Comparison of ENCODE assay signal across 19 cellular contexts in the genomic region with DNA sequence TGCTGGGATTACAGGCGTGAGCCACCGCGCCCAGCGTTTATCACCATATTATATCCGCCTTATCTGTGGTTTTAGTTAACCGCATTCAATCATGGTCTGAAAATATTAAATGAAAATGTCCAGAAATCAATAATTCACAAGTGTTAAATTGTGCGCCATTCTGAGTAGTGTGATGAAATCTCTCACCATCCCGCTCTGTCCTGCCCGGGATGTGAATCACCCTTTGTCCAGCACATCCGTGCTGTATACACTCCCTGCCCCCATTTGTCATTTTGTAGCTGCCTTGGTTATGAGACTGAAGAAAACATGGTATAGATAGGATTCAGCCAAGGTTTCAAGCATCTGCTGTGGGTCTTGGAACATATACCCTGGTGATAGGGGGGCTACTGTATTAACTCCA.
"Had no signal": no experiment of that assay in that cellular context is flagged by ENCODE, and none has a peak within 500 bp of the region (broad histone marks: within the 10 kb centered on the region; RNA-seq: fewer than 3 reads in every experiment).

No MANE protein-coding gene starts in this region.

- H3K4me1 Mint-ChIP-seq: activated naive CD8-positive, alpha-beta T cell treated with anti-CD3 and anti-CD28 coated beads, Interleukin-2, amount 50 U/mL, for 24 hours; endodermal cell; memory B cell; nephron; stimulated activated naive B cell treated with anti-CD40 and anti-IgM and Interleukin-4, amounts not matched to agents 10 μg/mL and 1 μg/mL and 100 μg/mL, for 72 hours had no signal

- ATAC-seq: activated CD8-positive, alpha-beta T cell treated with anti-CD3 and anti-CD28 coated beads, Interleukin-2, amount 10 ng/mL, durations not matched to agents 7 days and 5 days; activated naive CD8-positive, alpha-beta T cell treated with anti-CD3 and anti-CD28 coated beads, Interleukin-2, amount 50 U/mL, for 24 hours; heart left ventricle; psoas muscle; sciatic nerve; stimulated activated naive B cell treated with anti-CD40 and anti-IgM and Interleukin-4, amounts not matched to agents 10 μg/mL and 1 μg/mL and 100 μg/mL, for 72 hours had no signal

- H3K36me3 ChIP-seq: esophagus squamous epithelium, heart left ventricle, spleen had no signal

- H3K9me3 ChIP-seq: esophagus squamous epithelium, heart left ventricle, psoas muscle, spleen had no signal

- H3K27ac Mint-ChIP-seq: activated CD8-positive, alpha-beta T cell treated with anti-CD3 and anti-CD28 coated beads, Interleukin-2, amount 10 ng/mL, durations not matched to agents 7 days and 5 days; activated naive CD8-positive, alpha-beta T cell treated with anti-CD3 and anti-CD28 coated beads, Interleukin-2, amount 50 U/mL, for 24 hours; endodermal cell; memory B cell; nephron; stimulated activated naive B cell treated with anti-CD40 and anti-IgM and Interleukin-4, amounts not matched to agents 10 μg/mL and 1 μg/mL and 100 μg/mL, for 72 hours; type B pancreatic cell had no signal

- H3K27ac ChIP-seq: esophagus squamous epithelium, heart left ventricle, psoas muscle, spleen had no signal

- H3K27me3 ChIP-seq: heart left ventricle had no signal

- H3K9me3 Mint-ChIP-seq: activated naive CD8-positive, alpha-beta T cell treated with anti-CD3 and anti-CD28 coated beads, Interleukin-2, amount 50 U/mL, for 24 hours; endodermal cell; memory B cell; nephron; stimulated activated naive B cell treated with anti-CD40 and anti-IgM and Interleukin-4, amounts not matched to agents 10 μg/mL and 1 μg/mL and 100 μg/mL, for 72 hours had no signal

- H3K4me1 ChIP-seq: heart left ventricle, psoas muscle, spleen had no signal

- H3K4me3 Mint-ChIP-seq: activated CD8-positive, alpha-beta T cell treated with anti-CD3 and anti-CD28 coated beads, Interleukin-2, amount 10 ng/mL, durations not matched to agents 7 days and 5 days; activated naive CD8-positive, alpha-beta T cell treated with anti-CD3 and anti-CD28 coated beads, Interleukin-2, amount 50 U/mL, for 24 hours; endodermal cell; memory B cell; nephron; stimulated activated naive B cell treated with anti-CD40 and anti-IgM and Interleukin-4, amounts not matched to agents 10 μg/mL and 1 μg/mL and 100 μg/mL, for 72 hours; type B pancreatic cell had no signal

- DNase-seq: activated CD4-positive, alpha-beta T cell treated with anti-CD3 and anti-CD28 coated beads for 48 hours; activated CD8-positive, alpha-beta T cell treated with anti-CD3 and anti-CD28 coated beads, Interleukin-2, amount 10 ng/mL, durations not matched to agents 7 days and 5 days; activated naive CD4-positive, alpha-beta T cell treated with Interleukin-2 at 50 U/mL for 16 hours; activated naive CD8-positive, alpha-beta T cell treated with anti-CD3 and anti-CD28 coated beads, Interleukin-2, amount 50 U/mL, for 24 hours; cerebellar nuclear complex; dermis blood vessel endothelial cell; endodermal cell; esophagus squamous epithelium; foreskin melanocyte; heart left ventricle; occipital lobe; psoas muscle; spleen; stimulated activated CD4-positive, alpha-beta T cell treated with anti-CD3 and anti-CD28 coated beads, Interleukin-1b, Interleukin-23, amount 100 ng/mL, for 48 hours; stimulated activated naive B cell treated with anti-CD40 and anti-IgM and Interleukin-4, amounts not matched to agents 10 μg/mL and 1 μg/mL and 100 μg/mL, for 72 hours had no signal

- H3K27me3 Mint-ChIP-seq: activated naive CD8-positive, alpha-beta T cell treated with anti-CD3 and anti-CD28 coated beads, Interleukin-2, amount 50 U/mL, for 24 hours; type B pancreatic cell had no signal

- H3K4me3 ChIP-seq: esophagus squamous epithelium, heart left ventricle, psoas muscle, spleen had no signal

- H3K36me3 Mint-ChIP-seq: memory B cell; stimulated activated naive B cell treated with anti-CD40 and anti-IgM and Interleukin-4, amounts not matched to agents 10 μg/mL and 1 μg/mL and 100 μg/mL, for 72 hours; type B pancreatic cell had no signal
